11 cellular contexts compared by ENCODE assay signal in genomic region chr17:13548576-13548975, GRCh38. TPM values are rescaled to one million over a fixed set of nuclear protein-coding genes. Genes with fewer than 3 reads are reported as not detected.
DNase-seq lines count a peak whose midpoint lies in the region; ATAC-seq, FAIRE-seq and TF ChIP-seq lines count a peak whose summit lies in the region.
"Not testable (repeated sequence)": the region's sequence is repeated elsewhere in the genome, so short reads cannot be mapped to it uniquely, and the experiment has no call there.
"Had no signal": no experiment of that assay in that cellular context is flagged by ENCODE, and none has a peak within 500 bp of the region (broad histone marks: within the 10 kb centered on the region; RNA-seq: fewer than 3 reads in every experiment).

No MANE protein-coding gene starts in this region.

- H4K5ac ChIP-seq in IMR-90 (ENCODE audit: low read depth, low read length): not testable (repeated sequence)

- not testable (repeated sequence) for H3K4ac ChIP-seq in IMR-90 (ENCODE audit: low read depth, low read length)

- H3K14ac ChIP-seq in IMR-90 (replicated peaks; ENCODE audit: low read depth, low read length): not testable (repeated sequence)

- POLR2A ChIA-PET in A549 (lab: Yijun Ruan, JAX); IMR-90 (lab: Charles Lee; ENCODE audit: unreplicated experiment): not testable (repeated sequence)
- POLR2A ChIA-PET in K562 (lab: Yijun Ruan, JAX): interaction anchor here (1.6 kb wide), 1 partner anchor 9 kb away, joined by 6 read pairs; no protein-coding TSS in a partner anchor

- not testable (repeated sequence) for H2BK5ac ChIP-seq in IMR-90 (ENCODE audit: low read depth, low read length, poor library complexity, severe bottlenecking)

- peaks cover 17% of the 10 kb centered on the region for H3K9me3 ChIP-seq in A549
- H3K9me3 ChIP-seq in IMR-90 (ENCODE audit: control insufficient read depth, insufficient read depth, low read length); K562 (replicated peaks; ENCODE audit: control insufficient read depth, insufficient read depth, low read depth, low read length); endodermal cell (ENCODE audit: control insufficient read depth, low read length); testis: not testable (repeated sequence)

- not testable (repeated sequence) for H4K20me1 ChIP-seq in IMR-90 (ENCODE audit: insufficient read depth, low read length); K562 (replicated peaks; ENCODE audit: control insufficient read depth, insufficient read depth, low read length)

- H3K9ac ChIP-seq in IMR-90 (ENCODE audit: low read depth, low read length); K562 (ENCODE audit: insufficient read depth in 1 of 2, low read depth in 2 of 2, low read length in 2 of 2); endodermal cell (ENCODE audit: extremely low read depth, low read length, poor library complexity, severe bottlenecking): not testable (repeated sequence)

- H3K4me2 ChIP-seq in A549; IMR-90 (ENCODE audit: low read depth, low read length); K562 (ENCODE audit: insufficient read depth, low read length): not testable (repeated sequence)

- not testable (repeated sequence) for H3K9me3 Mint-ChIP-seq in endodermal cell

- 16% methylated on average over 6 of the region's 6 CpGs for WGBS in A549 (ENCODE audit: missing lambda C conversion rate)
- 96% methylated on average over 3 of the region's 6 CpGs; no CpG with 5 or more reads in 1 of the 2 experiments for WGBS in IMR-90 (ENCODE audit: extremely low coverage in 2 of 2, insufficient read length in 1 of 2), 2 experiments
- 94% methylated on average over 3 of the region's 6 CpGs for WGBS in K562 (ENCODE audit: insufficient coverage, low coverage, missing lambda C conversion rate)
- 76 to 84% methylated on average over 3 to 6 of the region's 6 CpGs for WGBS in endodermal cell (ENCODE audit: insufficient coverage in 1 of 2, insufficient read length in 1 of 2), 2 experiments
- WGBS in testis, 2 donors: 73 to 85% methylated on average over 6 of the region's 6 CpGs

- dilution Hi-C loops in IMR-90 (cut with HindIII; ENCODE audit: low sequenced_read_pairs, unreplicated experiment): not testable (repeated sequence)

- H3K36me3 ChIP-seq in IMR-90 (ENCODE audit: control insufficient read depth, insufficient read depth, low read length): peaks cover 12% of the 10 kb centered on the region
- peaks cover 11% of the 10 kb centered on the region; the same call in 1 of the 3 replicates for H3K36me3 ChIP-seq in K562 (ENCODE audit: control insufficient read depth, insufficient read depth, low read length)
- not testable (repeated sequence) for H3K36me3 ChIP-seq in endodermal cell (ENCODE audit: control insufficient read depth, insufficient read depth, low read length); testis (ENCODE audit: low read depth, missing control alignments)

- not testable (repeated sequence) for TF ChIP-seq CTCF in A549 (IDR thresholded peaks at IDR 0.05); IMR-90 (conservative IDR thresholded peaks at IDR 0.05; ENCODE audit: low read depth, low read length); K562 (IDR thresholded peaks at IDR 0.05 in 2 of 3, conservative IDR thresholded peaks at IDR 0.05 in 1 of 3; ENCODE audit: insufficient read depth in 2 of 3, low read depth in 1 of 3, low read length in 3 of 3); endodermal cell (conservative IDR thresholded peaks at IDR 0.05); testis (IDR thresholded peaks at IDR 0.05)

- not testable (repeated sequence) for H3K27ac Mint-ChIP-seq in endodermal cell

- not testable (repeated sequence) for H2AK5ac ChIP-seq in IMR-90 (ENCODE audit: low read depth, low read length)

- not testable (repeated sequence) for H3K18ac ChIP-seq in IMR-90 (ENCODE audit: low read depth, low read length)

- not testable (repeated sequence) for ATAC-seq in A549; IMR-90 (ENCODE audit: low read depth); K562

- not testable (repeated sequence) for H2AFZ ChIP-seq in IMR-90 (replicated peaks; ENCODE audit: low read length, poor library complexity); K562 (ENCODE audit: low read depth, low read length)

- H3K9me1 ChIP-seq in IMR-90 (ENCODE audit: insufficient read depth, low read length); K562 (ENCODE audit: control insufficient read depth, insufficient read depth, low read length): not testable (repeated sequence)

- not testable (repeated sequence) for H2BK15ac ChIP-seq in IMR-90 (ENCODE audit: low read depth, low read length)

- FAIRE-seq in A549 (lab: Jason Lieb, UNC); K562 (lab: Jason Lieb, UNC): not testable (repeated sequence)

- not testable (repeated sequence) for H3K36me3 Mint-ChIP-seq in endodermal cell (ENCODE audit: low read depth)

- not testable (repeated sequence) for H3K4me1 Mint-ChIP-seq in endodermal cell

- DNase-seq in A549 (ENCODE audit: low read depth in 1 of 2, low spot score in 1 of 2); IMR-90; K562 (ENCODE audit: extremely low read depth in 1 of 4, low spot score in 3 of 4): not testable (repeated sequence)
- DNase-seq in endodermal cell: peak; percentile 7
- DNase-seq in testis: peak; percentile 53

- H4K8ac ChIP-seq in IMR-90 (ENCODE audit: low read depth in 2 of 2, low read length in 2 of 2): not testable (repeated sequence)

- H4K91ac ChIP-seq in IMR-90 (ENCODE audit: insufficient read depth, low read depth, low read length): not testable (repeated sequence)

- H3K23ac ChIP-seq in IMR-90 (ENCODE audit: low read depth, low read length): not testable (repeated sequence)

- not testable (repeated sequence) for H3K56ac ChIP-seq in IMR-90 (ENCODE audit: extremely low read depth, insufficient read depth, low read length)

- not testable (repeated sequence) for TF ChIP-seq RAD21 in A549 (conservative IDR thresholded peaks at IDR 0.05 in 1 of 2, IDR thresholded peaks at IDR 0.05 in 1 of 2); IMR-90 (IDR thresholded peaks at IDR 0.05; ENCODE audit: low read length); K562 (CRISPR knock-in tag; conservative IDR thresholded peaks at IDR 0.05 in 1 of 2, IDR thresholded peaks at IDR 0.05 in 1 of 2)

- not testable (repeated sequence) for H3K79me2 ChIP-seq in K562 (ENCODE audit: control insufficient read depth, insufficient read depth, low read length)

- H3K4me3 Mint-ChIP-seq in endodermal cell: not testable (repeated sequence)

- TF ChIP-seq POLR2A in A549 (IDR thresholded peaks at IDR 0.05; ENCODE audit: low read length); IMR-90 (IDR thresholded peaks at IDR 0.05; ENCODE audit: low read depth, low read length); K562 (conservative IDR thresholded peaks at IDR 0.05); testis (IDR thresholded peaks at IDR 0.05): not testable (repeated sequence)

- H2BK20ac ChIP-seq in IMR-90 (ENCODE audit: low read depth, low read length): not testable (repeated sequence)

- peaks cover 29 to 70% of the 10 kb centered on the region in 2 experiments for H3K79me1 ChIP-seq in IMR-90 (ENCODE audit: low read depth in 1 of 2, low read length in 2 of 2)

- H3K27me3 Mint-ChIP-seq in endodermal cell (ENCODE audit: insufficient read depth): not testable (repeated sequence)

- H3K27me3 ChIP-seq in IMR-90 (ENCODE audit: control insufficient read depth, insufficient read depth, low read length); K562 (ENCODE audit: control insufficient read depth in 2 of 2, insufficient read depth in 2 of 2, low read length in 2 of 2); endodermal cell (ENCODE audit: control insufficient read depth, insufficient read depth, low read length, poor library complexity, severe bottlenecking); testis: not testable (repeated sequence)

- in situ Hi-C loops in IMR-90 (cut with MboI; ENCODE audit: low sequenced_read_pairs); K562 (cut with MboI): not testable (repeated sequence)

- H3K4me1 ChIP-seq in A549; IMR-90 (ENCODE audit: control insufficient read depth, insufficient read depth, low read length); K562 (replicated peaks in 1 of 2; ENCODE audit: control insufficient read depth in 2 of 2, insufficient read depth in 2 of 2, low read length in 2 of 2); endodermal cell (ENCODE audit: control insufficient read depth, insufficient read depth, low read length); testis: not testable (repeated sequence)

- intact Hi-C loops in IMR-90 (cut with micrococcal nuclease); K562 (cut with micrococcal nuclease); testis (cut with DNase I; ENCODE audit: low total_unique reads): not testable (repeated sequence)

- H3K27ac ChIP-seq in A549; IMR-90 (ENCODE audit: insufficient read depth, low read length); K562 (ENCODE audit: extremely low read depth, low read depth, low read length); endodermal cell (ENCODE audit: low read depth, low read length); testis: not testable (repeated sequence)

- BruUV-seq in IMR-90 (replicated peaks; lab: Mats Ljungman, UMichigan); K562 (replicated peaks; lab: Mats Ljungman, UMichigan): not testable (repeated sequence)

- CTCF ChIA-PET in A549 (lab: Yijun Ruan, JAX): interaction anchor here (1.8 kb wide), 1 partner anchor 12 kb away, joined by 4 read pairs; no protein-coding TSS in a partner anchor
- CTCF ChIA-PET in IMR-90 (lab: Yijun Ruan, JAX); K562 (lab: Yijun Ruan, JAX; ENCODE audit: low intra/inter-chr PET ratio): not testable (repeated sequence)

- H2AK9ac ChIP-seq in IMR-90 (replicated peaks; ENCODE audit: low read depth, low read length, poor library complexity): not testable (repeated sequence)

- not testable (repeated sequence) for TF ChIP-seq EP300 in A549 (IDR thresholded peaks at IDR 0.05); K562 (IDR thresholded peaks at IDR 0.05; ENCODE audit: low read length)

- H2BK120ac ChIP-seq in IMR-90 (ENCODE audit: low read depth, low read length): not testable (repeated sequence)

- not testable (repeated sequence) for H3K4me3 ChIP-seq in A549; IMR-90 (ENCODE audit: insufficient read depth, low read depth, low read length); K562; endodermal cell (ENCODE audit: low read length); testis

RNA-seq across cellular contexts. Expression of gene HS3ST3A1, which starts 53.2 kb away (rescaled TPM):
- 0.15 TPM in 1 of 2 replicates, not detected in the other for polyA plus RNA-seq in A549 (2011; rRNA removed)
- not detected in 2 replicates for polyA plus RNA-seq in A549 (2012; cell fraction: cytosol; rRNA removed)
- polyA plus RNA-seq in A549 (2012; cell fraction: nucleus; rRNA removed): 0.13 TPM in 1 of 2 replicates, not detected in the other
- 0.04 to 0.17 TPM in 2 of 3 replicates, not detected in the other for polyA plus RNA-seq in A549 (2017; fragmentation: RNase III; extraction: RNeasy Plus Mini Kit Qiagen cat#74134 plus additional on column Dnase treatment)
- not detected in 2 replicates for polyA minus RNA-seq in A549 (2011; rRNA and poly(A)+ RNA removed)
- 7.5 and 9.0 TPM in 2 replicates for total RNA-seq in IMR-90 (2012; rRNA removed)
- polyA plus RNA-seq in IMR-90 (2012; rRNA removed): 8.8 and 11.9 TPM in 2 replicates
- 4.1 and 14.2 TPM in 2 replicates for polyA plus RNA-seq in IMR-90 (2012; cell fraction: cytosol; rRNA removed)
- polyA plus RNA-seq in IMR-90 (2012; cell fraction: nucleus; rRNA removed; ENCODE audit: low replicate concordance): 16.3 and 27.2 TPM in 2 replicates
- total RNA-seq in K562 (2011; cell fraction: chromatin; rRNA removed; ENCODE audit: low replicate concordance): 3.4 and 11.5 TPM in 2 replicates
- 17.2 and 19.7 TPM in 2 replicates for total RNA-seq in K562 (2011; cell fraction: nucleolus; rRNA removed)
- total RNA-seq in K562 (2011; cell fraction: nucleoplasm; rRNA removed): 7.4 and 8.5 TPM in 2 replicates
- 14.8 and 18.5 TPM in 2 replicates for total RNA-seq in K562 (2014; rRNA removed)
- total RNA-seq in K562 (2014; rRNA removed; fragmentation: Illumina TruSeq; extraction: Trizol): 1.2 and 1.5 TPM in 2 replicates
- 8.0 and 8.1 TPM in 2 replicates for total RNA-seq in K562 (2015; rRNA removed; fragmentation: Illumina TruSeq; extraction: Trizol)
- total RNA-seq in K562 (2021): 11.7 and 12.0 TPM in 2 replicates
- polyA plus RNA-seq in K562 (2011; rRNA removed): 2.3 TPM in 2 replicates
- 5.0 and 13.1 TPM in 2 replicates for polyA plus RNA-seq in K562 (2011; cell fraction: cytosol; rRNA removed)
- 2.2 and 4.5 TPM in 2 replicates for polyA plus RNA-seq in K562 (2011; cell fraction: nucleus; rRNA removed)
- polyA plus RNA-seq in K562 (2012): 5.5 and 6.8 TPM in 2 replicates
- polyA plus RNA-seq in K562 (2014; fragmentation: Illumina TruSeq; extraction: Trizol): 1.7 and 9.6 TPM in 2 replicates
- polyA plus RNA-seq in K562 (2014; fragmentation: Nextera tagmentation; extraction: Ambion mirVana): under 1 TPM; 0.25 to 0.39 TPM
- polyA plus RNA-seq in K562 (2014; rRNA removed): 6.6 and 9.1 TPM in 2 replicates
- 0.33 and 1.4 TPM in 2 replicates for polyA minus RNA-seq in K562 (2011; rRNA and poly(A)+ RNA removed)
- polyA minus RNA-seq in K562 (2011; cell fraction: cytosol; rRNA and poly(A)+ RNA removed): 11.8 and 18.3 TPM in 2 replicates
- polyA minus RNA-seq in K562 (2011; cell fraction: nucleus; rRNA and poly(A)+ RNA removed): 10.0 and 15.2 TPM in 2 replicates
- total RNA-seq in endodermal cell: 1 to 10 TPM; 1.9 to 2.4 TPM
- polyA plus RNA-seq in endodermal cell (2013, experiment 1 of 2): 4.1 TPM
- polyA plus RNA-seq in endodermal cell (2013, experiment 2 of 2): 4.3 TPM
- 1 to 10 TPM; 5.8 to 5.9 TPM for total RNA-seq in testis
- polyA plus RNA-seq in testis (ENCODE audit: insufficient read depth, low read depth, low replicate concordance): 3.9 TPM
- total RNA-seq: A673; Caco-2; Calu3; CD8-positive, alpha-beta memory T cell; CD8-positive, alpha-beta T cell had no signal
- polyA plus RNA-seq: CD14-positive monocyte had no signal
